Comparison of ENCODE assay signal across 11 cellular contexts in the genomic region with DNA sequence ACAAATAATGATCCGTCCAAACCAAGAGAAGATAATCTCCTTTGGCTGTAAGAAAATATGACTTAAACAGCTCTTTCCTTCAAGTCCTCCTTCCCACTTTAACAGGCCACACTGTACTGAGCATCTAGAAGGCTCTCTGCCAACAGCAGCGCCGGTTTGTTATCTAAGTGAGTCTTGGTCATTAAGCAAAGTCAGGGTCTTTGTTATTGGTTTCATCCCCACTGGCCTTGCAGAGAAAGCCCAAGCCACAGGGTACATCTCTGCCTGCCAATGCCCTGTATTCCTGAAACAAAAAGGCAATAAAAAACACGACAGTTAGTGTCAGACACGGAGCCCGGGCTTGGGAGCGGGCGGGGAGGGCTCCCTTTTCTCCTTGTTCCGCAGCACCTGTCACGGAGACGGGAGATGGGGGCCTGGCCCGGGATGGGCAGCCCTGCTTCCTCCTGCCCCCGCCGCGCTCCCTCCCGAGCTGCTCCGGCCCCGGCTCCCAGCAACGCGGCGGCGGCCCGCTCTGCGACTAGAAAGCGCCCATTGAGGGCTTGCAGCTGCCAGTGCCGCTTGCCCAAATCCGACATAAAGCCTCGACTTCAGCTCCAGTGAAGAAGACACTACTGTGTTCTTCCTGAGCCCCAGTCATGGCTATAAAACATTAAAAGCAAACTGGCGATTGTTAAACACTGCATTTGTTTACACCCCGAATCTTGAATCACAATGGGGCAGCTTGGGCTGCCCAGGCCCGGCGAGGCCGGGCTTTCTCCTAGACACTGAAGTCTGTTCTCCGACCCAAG. TPM values are rescaled to one million over a fixed set of nuclear protein-coding genes. Genes with fewer than 3 reads are reported as not detected.
A peak's percentile ranks its signal among the peaks of the same experiment; 100 is the strongest.
DNase-seq lines count a peak whose midpoint lies in the region; ATAC-seq and TF ChIP-seq lines count a peak whose summit lies in the region.
"Had no signal": no experiment of that assay in that cellular context is flagged by ENCODE, and none has a peak within 500 bp of the region (broad histone marks: within the 10 kb centered on the region; RNA-seq: fewer than 3 reads in every experiment).

No MANE protein-coding gene starts in this region.

- no peak overlapping the region for H3K4me3 Mint-ChIP-seq in activated CD4-positive, alpha-beta T cell treated with anti-CD3 and anti-CD28 coated beads, Interleukin-2, amount 10 ng/mL, durations not matched to agents 7 days and 5 days
- no peak overlapping the region for H3K4me3 Mint-ChIP-seq in CD8-positive, alpha-beta T cell
- H3K4me3 Mint-ChIP-seq: activated naive CD8-positive, alpha-beta T cell treated with anti-CD3 and anti-CD28 coated beads for 36 hours; natural killer cell treated with Interleukin-12 subunit alpha and Interleukin-12 subunit beta and Interleukin-15 and Interleukin-18, amount 100 ng/mL, for 72 hours; stimulated activated naive CD8-positive, alpha-beta T cell treated with anti-CD3 and anti-CD28 coated beads, Interleukin-15, Interleukin-2, amounts not matched to agents 100 ng/mL and 50 ng/mL, for 24 hours had no signal

- H3K4me1 Mint-ChIP-seq in activated CD4-positive, alpha-beta T cell treated with anti-CD3 and anti-CD28 coated beads, Interleukin-2, amount 10 ng/mL, durations not matched to agents 7 days and 5 days = no peaks in the 10 kb centered on the region
- H3K4me1 Mint-ChIP-seq in CD8-positive, alpha-beta T cell (ENCODE audit: low read depth) = no peaks in the 10 kb centered on the region
- H3K4me1 Mint-ChIP-seq: activated naive CD8-positive, alpha-beta T cell treated with anti-CD3 and anti-CD28 coated beads for 36 hours had no signal

- TF ChIP-seq POLR2A in gastrocnemius medialis (IDR thresholded peaks at IDR 0.05) = no peak

- CTCF ChIA-PET in activated CD4-positive, alpha-beta T cell treated with anti-CD3 and anti-CD28 coated beads, Interleukin-2, amount 10 ng/mL, durations not matched to agents 7 days and 5 days (lab: Charles Lee) = interaction anchor here (0.9 kb wide), 1 partner anchor 66 kb away, joined by 5 read pairs; no protein-coding TSS in a partner anchor
- CTCF ChIA-PET in CD8-positive, alpha-beta T cell (lab: Charles Lee) = no interaction called here

- in situ Hi-C loops in gastrocnemius medialis (cut with MboI; ENCODE audit: low sequenced_read_pairs in 4 of 4) = no loop called here

- ATAC-seq in gastrocnemius medialis (peak; percentile 56 to 65), GM21786 (IDR thresholded peaks at IDR 0.05; ENCODE audit: unreplicated experiment) (no peak)
- no peak for ATAC-seq in CD8-positive, alpha-beta T cell

- POLR2A ChIA-PET in activated CD4-positive, alpha-beta T cell treated with anti-CD3 and anti-CD28 coated beads, Interleukin-2, amount 10 ng/mL, durations not matched to agents 7 days and 5 days (lab: Charles Lee) = no interaction called here
- POLR2A ChIA-PET in CD8-positive, alpha-beta T cell (lab: Charles Lee) = interaction anchor here (0.6 kb wide), 1 partner anchor 166 kb away, joined by 3 read pairs; no protein-coding TSS in a partner anchor

- H3K36me3 ChIP-seq in gastrocnemius medialis = no peaks in the 10 kb centered on the region
- no peaks in the 10 kb centered on the region for H3K36me3 ChIP-seq in CD8-positive, alpha-beta T cell (ENCODE audit: insufficient read depth, low read length)

- peaks cover 3 to 5% of the 10 kb centered on the region in 2 donors for H3K4me1 ChIP-seq in gastrocnemius medialis
- no peaks in the 10 kb centered on the region for H3K4me1 ChIP-seq in CD8-positive, alpha-beta T cell (ENCODE audit: insufficient read depth, low read length)

- H3K36me3 Mint-ChIP-seq in activated CD4-positive, alpha-beta T cell treated with anti-CD3 and anti-CD28 coated beads, Interleukin-2, amount 10 ng/mL, durations not matched to agents 7 days and 5 days (ENCODE audit: low read depth) = no peaks in the 10 kb centered on the region
- no peaks in the 10 kb centered on the region for H3K36me3 Mint-ChIP-seq in CD8-positive, alpha-beta T cell
- H3K36me3 Mint-ChIP-seq: activated naive CD8-positive, alpha-beta T cell treated with anti-CD3 and anti-CD28 coated beads for 36 hours; natural killer cell treated with Interleukin-12 subunit alpha and Interleukin-12 subunit beta and Interleukin-15 and Interleukin-18, amount 100 ng/mL, for 72 hours had no signal

- H3K4me3 ChIP-seq in dorsolateral prefrontal cortex = peak overlapping the region; percentile 14 to 67 (median 45)
- H3K4me3 ChIP-seq in gastrocnemius medialis = peak overlapping the region; percentile 47 to 55 (median 51)
- no peak overlapping the region for H3K4me3 ChIP-seq in CD8-positive, alpha-beta T cell (ENCODE audit: low read depth, low read length)

- no peak overlapping the region for H3K27ac Mint-ChIP-seq in activated CD4-positive, alpha-beta T cell treated with anti-CD3 and anti-CD28 coated beads, Interleukin-2, amount 10 ng/mL, durations not matched to agents 7 days and 5 days
- no peak overlapping the region for H3K27ac Mint-ChIP-seq in CD8-positive, alpha-beta T cell
- H3K27ac Mint-ChIP-seq: activated naive CD8-positive, alpha-beta T cell treated with anti-CD3 and anti-CD28 coated beads for 36 hours; natural killer cell treated with Interleukin-12 subunit alpha and Interleukin-12 subunit beta and Interleukin-15 and Interleukin-18, amount 100 ng/mL, for 72 hours; stimulated activated naive CD8-positive, alpha-beta T cell treated with anti-CD3 and anti-CD28 coated beads, Interleukin-15, Interleukin-2, amounts not matched to agents 100 ng/mL and 50 ng/mL, for 24 hours had no signal

- intact Hi-C loops in dorsolateral prefrontal cortex (cut with DNase I) = loop anchor here in 1 of 2 donors (1.0 to 10.0 kb wide), 3 partner anchors 18 to 173 kb away; partner anchors contain the start of gene PIK3R1
- intact Hi-C loops in gastrocnemius medialis (cut with DNase I; ENCODE audit: low total_unique reads) = no loop called here
- intact Hi-C loops in CD8-positive, alpha-beta T cell (cut with DNase I, micrococcal nuclease) = no loop called here

- peak in 5 of 56 donors; percentile 9 to 20 (median 17) for TF ChIP-seq CTCF in dorsolateral prefrontal cortex (IDR thresholded peaks at IDR 0.05 in 54 of 56, conservative IDR thresholded peaks at IDR 0.05 in 2 of 56; ENCODE audit: low read depth in 1 of 56, partially characterized antibody in 56 of 56)
- TF ChIP-seq CTCF in gastrocnemius medialis (IDR thresholded peaks at IDR 0.05 in 4 of 5, conservative IDR thresholded peaks at IDR 0.05 in 1 of 5) = no peak
- TF ChIP-seq CTCF in CD8-positive, alpha-beta T cell (IDR thresholded peaks at IDR 0.05) = no peak

- H3K9me3 ChIP-seq in gastrocnemius medialis = no peaks in the 10 kb centered on the region
- no peaks in the 10 kb centered on the region for H3K9me3 ChIP-seq in CD8-positive, alpha-beta T cell (ENCODE audit: low read length)

- no peaks in the 10 kb centered on the region for H3K27me3 Mint-ChIP-seq in activated CD4-positive, alpha-beta T cell treated with anti-CD3 and anti-CD28 coated beads, Interleukin-2, amount 10 ng/mL, durations not matched to agents 7 days and 5 days
- no peaks in the 10 kb centered on the region for H3K27me3 Mint-ChIP-seq in CD8-positive, alpha-beta T cell (ENCODE audit: low read depth)
- H3K27me3 Mint-ChIP-seq: natural killer cell treated with Interleukin-12 subunit alpha and Interleukin-12 subunit beta and Interleukin-15 and Interleukin-18, amount 100 ng/mL, for 72 hours; stimulated activated naive CD8-positive, alpha-beta T cell treated with anti-CD3 and anti-CD28 coated beads, Interleukin-15, Interleukin-2, amounts not matched to agents 100 ng/mL and 50 ng/mL, for 24 hours had no signal

- DNase-seq in M059J (ENCODE audit: low read depth) = peak; percentile 57
- peak; percentile 73 to 93 (median 89) for DNase-seq in dorsolateral prefrontal cortex
- DNase-seq in gastrocnemius medialis = peak in 1 of 2 donors; percentile 39
- no peak for DNase-seq in AML-193 (lab: John Stamatoyannopoulos, UW)
- DNase-seq in activated CD4-positive, alpha-beta T cell treated with anti-CD3 and anti-CD28 coated beads, Interleukin-2, amount 10 ng/mL, durations not matched to agents 7 days and 5 days = no peak
- no peak for DNase-seq in CD8-positive, alpha-beta T cell
- DNase-seq: activated naive CD8-positive, alpha-beta T cell treated with anti-CD3 and anti-CD28 coated beads for 36 hours had no signal

- peak overlapping the region; percentile 75 to 99 (median 96) for H3K27ac ChIP-seq in dorsolateral prefrontal cortex
- peak overlapping the region; percentile 94 for H3K27ac ChIP-seq in layer of hippocampus (ENCODE audit: low read depth, low read length)
- peak overlapping the region; percentile 44 to 61 (median 60) for H3K27ac ChIP-seq in gastrocnemius medialis
- no peak overlapping the region for H3K27ac ChIP-seq in CD8-positive, alpha-beta T cell (ENCODE audit: low read depth, low read length)

- H3K9me3 Mint-ChIP-seq in activated CD4-positive, alpha-beta T cell treated with anti-CD3 and anti-CD28 coated beads, Interleukin-2, amount 10 ng/mL, durations not matched to agents 7 days and 5 days = no peaks in the 10 kb centered on the region
- H3K9me3 Mint-ChIP-seq in CD8-positive, alpha-beta T cell = no peaks in the 10 kb centered on the region
- H3K9me3 Mint-ChIP-seq: activated naive CD8-positive, alpha-beta T cell treated with anti-CD3 and anti-CD28 coated beads for 36 hours; natural killer cell treated with Interleukin-12 subunit alpha and Interleukin-12 subunit beta and Interleukin-15 and Interleukin-18, amount 100 ng/mL, for 72 hours; stimulated activated naive CD8-positive, alpha-beta T cell treated with anti-CD3 and anti-CD28 coated beads, Interleukin-15, Interleukin-2, amounts not matched to agents 100 ng/mL and 50 ng/mL, for 24 hours had no signal

- H3K27me3 ChIP-seq in dorsolateral prefrontal cortex (no peaks in the 10 kb centered on the region), layer of hippocampus (ENCODE audit: control insufficient read depth, insufficient read depth, low read length) (no peaks in the 10 kb centered on the region), gastrocnemius medialis (no peaks in the 10 kb centered on the region)
- H3K27me3 ChIP-seq in CD8-positive, alpha-beta T cell (ENCODE audit: insufficient read depth, low read length) = no peaks in the 10 kb centered on the region

RNA-seq across cellular contexts. Expression of gene PIK3R1, which starts 28.1 kb away (rescaled TPM):
- 23.2 and 32.7 TPM in 2 replicates for total RNA-seq in M059J (2014; rRNA removed; shearing (Covaris generic))
- total RNA-seq in dorsolateral prefrontal cortex (100 to 1,000 TPM; 172 to 359 (median 273) TPM), gastrocnemius medialis (100 to 1,000 TPM in 2 of 4 donors, 10 to 100 TPM in 2; 87.2 to 129 (median 100) TPM)
- total RNA-seq in activated CD4-positive, alpha-beta T cell treated with anti-CD3 and anti-CD28 coated beads, Interleukin-2, amount 10 ng/mL, durations not matched to agents 7 days and 5 days = 10 to 100 TPM; 75.6 to 97.0 TPM
- total RNA-seq in CD8-positive, alpha-beta T cell = 100 to 1,000 TPM; 461 to 470 TPM

Comparison
In these comparisons a context has a peak if more than half of its experiments do, and no peak if none do; other contexts are left out.
1. DNase-seq: peak in M059J (single experiment) and dorsolateral prefrontal cortex (10 of 10); none in AML-193 (0 of 2), activated CD4-positive, alpha-beta T cell treated with anti-CD3 and anti-CD28 coated beads, Interleukin-2, amount 10 ng/mL, durations not matched to agents 7 days and 5 days (single experiment) and CD8-positive, alpha-beta T cell (0 of 7).
2. ATAC-seq: peak in gastrocnemius medialis (2 of 2); none in GM21786 (single experiment) and CD8-positive, alpha-beta T cell (single experiment).